In the genomic region with DNA sequence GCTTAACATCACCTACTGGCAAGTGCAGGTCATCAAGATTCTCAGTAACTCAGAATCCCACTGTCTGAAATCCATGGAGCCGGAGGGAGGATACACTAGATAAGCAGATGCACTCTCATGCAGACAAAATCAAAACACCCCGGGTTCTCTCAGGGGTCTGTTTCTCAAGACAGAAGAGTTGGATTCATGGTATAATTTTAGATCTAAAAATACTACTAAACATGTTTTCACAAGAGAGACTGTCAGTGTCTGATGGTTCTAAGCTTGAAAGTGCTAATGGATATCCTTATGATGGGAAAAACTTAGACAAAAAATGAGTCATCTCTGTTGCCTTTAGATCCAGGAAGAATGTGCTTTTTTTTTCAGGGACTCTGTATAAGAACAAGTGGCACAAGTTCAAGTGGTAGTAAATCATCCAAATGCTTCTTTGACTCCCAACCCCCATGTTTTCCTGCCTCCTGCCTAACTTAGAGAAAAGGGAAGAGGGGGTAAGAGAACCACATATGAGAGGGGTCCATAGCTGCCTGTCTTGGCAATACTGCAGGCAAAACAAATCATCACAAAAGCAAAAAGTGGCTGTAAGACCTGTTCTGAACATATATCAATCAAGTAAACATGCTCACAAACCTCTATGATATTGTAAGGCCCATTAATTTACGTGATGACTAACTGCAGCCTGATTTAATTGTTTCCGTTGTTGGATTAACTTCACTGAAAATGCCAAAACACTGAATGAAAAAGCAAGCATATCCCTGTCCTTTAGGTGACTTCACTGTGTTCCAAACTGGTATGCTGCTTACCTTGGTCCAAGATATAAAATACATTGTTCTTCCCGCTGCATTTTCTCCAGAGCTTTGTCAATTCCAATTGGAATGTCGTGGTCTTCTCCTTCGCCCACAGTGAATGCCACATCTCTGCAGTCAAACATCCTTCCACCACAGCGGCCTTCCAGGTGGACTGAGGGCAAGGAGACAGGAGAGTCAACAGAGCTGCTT, we compare ENCODE assay signal across 9 cellular contexts.
DNase-seq lines count a peak whose midpoint lies in the region; ATAC-seq, FAIRE-seq and TF ChIP-seq lines count a peak whose summit lies in the region.
"Had no signal": no experiment of that assay in that cellular context is flagged by ENCODE, and none has a peak within 500 bp of the region (broad histone marks: within the 10 kb centered on the region; RNA-seq: fewer than 3 reads in every experiment).

No MANE protein-coding gene starts in this region.

- no peak overlapping the region for H3K4me3 Mint-ChIP-seq in T-helper 17 cell
- H3K4me3 Mint-ChIP-seq in stimulated activated effector memory CD8-positive, alpha-beta T cell treated with anti-CD3 and anti-CD28 coated beads, Interleukin-12 subunit alpha, Interleukin-12 subunit beta, amount 100 ng/mL, for 72 hours = no peak overlapping the region

- H3K4me1 ChIP-seq in HepG2 (ENCODE audit: insufficient read depth, low read length) = peaks cover 15% of the 10 kb centered on the region

- WGBS in HepG2 (ENCODE audit: low lambda C conversion rate) = 92% methylated on average over 8 of the region's 8 CpGs

- H4K20me1 ChIP-seq in HepG2 (ENCODE audit: insufficient read depth, low read length) = no peaks in the 10 kb centered on the region

- CTCF ChIA-PET in HepG2 (lab: Yijun Ruan, JAX; ENCODE audit: low intra/inter-chr PET ratio, low total read pairs) = no interaction called here

- no peaks in the 10 kb centered on the region for H3K9me3 ChIP-seq in T-helper 17 cell (ENCODE audit: control insufficient read depth, low read length, poor library complexity, severe bottlenecking)
- H3K9me3 ChIP-seq in HepG2 (ENCODE audit: low read length) = no peaks in the 10 kb centered on the region

- BruUV-seq in HepG2 (replicated peaks; lab: Mats Ljungman, UMichigan) = no TSS peak

- no peak overlapping the region for H3K27ac ChIP-seq in HepG2 (ENCODE audit: extremely low read length, insufficient read depth, low read length)

- H3K4me3 ChIP-seq in fibroblast of pulmonary artery (replicated peaks; ENCODE audit: low read depth, low read length) (no peak overlapping the region), HepG2 (replicated peaks in 1 of 3; ENCODE audit: insufficient read depth in 1 of 3, low read depth in 2 of 3, low read length in 3 of 3) (no peak overlapping the region)

- no peaks in the 10 kb centered on the region for H3K9me3 Mint-ChIP-seq in stimulated activated effector memory CD8-positive, alpha-beta T cell treated with anti-CD3 and anti-CD28 coated beads, Interleukin-12 subunit alpha, Interleukin-12 subunit beta, amount 100 ng/mL, for 72 hours

- H3K9ac ChIP-seq in HepG2 (ENCODE audit: insufficient read depth, low read depth, low read length) = no peak overlapping the region

- no peak for TF ChIP-seq EP300 in HepG2 (IDR thresholded peaks at IDR 0.05; ENCODE audit: low read depth in 2 of 2, low read length in 2 of 2)
- TF ChIP-seq EP300 in HepG2 (CRISPR knock-in tag; IDR thresholded peaks at IDR 0.05; ENCODE audit: borderline replicate concordance) = no peak

- no peak for TF ChIP-seq POLR2A in HepG2 (IDR thresholded peaks at IDR 0.05; ENCODE audit: insufficient read depth in 1 of 2, low read depth in 2 of 2, low read length in 2 of 2)

- peaks cover 56% of the 10 kb centered on the region for H3K4me1 Mint-ChIP-seq in T-helper 17 cell
- H3K4me1 Mint-ChIP-seq in stimulated activated effector memory CD8-positive, alpha-beta T cell treated with anti-CD3 and anti-CD28 coated beads, Interleukin-12 subunit alpha, Interleukin-12 subunit beta, amount 100 ng/mL, for 72 hours = peaks cover 48% of the 10 kb centered on the region

- intact Hi-C loops in HepG2 (cut with micrococcal nuclease; ENCODE audit: unreplicated experiment) = no loop called here

- in situ Hi-C loops in HepG2 (cut with HindIII; ENCODE audit: extremely low pct_ligation_motif_present, low pct_unique_long_range_greater_than_20kb) = no loop called here

- POLR2A ChIA-PET in HepG2 (lab: Yijun Ruan, JAX) = no interaction called here

- peak overlapping the region; percentile 96 for H3K27ac Mint-ChIP-seq in T-helper 17 cell
- H3K27ac Mint-ChIP-seq in stimulated activated effector memory CD8-positive, alpha-beta T cell treated with anti-CD3 and anti-CD28 coated beads, Interleukin-12 subunit alpha, Interleukin-12 subunit beta, amount 100 ng/mL, for 72 hours = peak overlapping the region; percentile 56

- FAIRE-seq in HepG2 (lab: Jason Lieb, UNC) = no peak
- FAIRE-seq: TTC549 had no signal

- TF ChIP-seq CTCF in fibroblast of pulmonary artery (IDR thresholded peaks at IDR 0.05; ENCODE audit: low read length, missing control alignments) = no peak
- TF ChIP-seq CTCF in HepG2 (CRISPR knock-in tag; IDR thresholded peaks at IDR 0.05) = no peak

- no peaks in the 10 kb centered on the region for H3K79me2 ChIP-seq in HepG2 (ENCODE audit: insufficient read depth, low read length)

- no peak for TF ChIP-seq RAD21 in HepG2 (CRISPR knock-in tag; IDR thresholded peaks at IDR 0.05)

- H3K27me3 ChIP-seq in HepG2 (ENCODE audit: control insufficient read depth in 1 of 2, insufficient read depth in 2 of 2, low read length in 2 of 2) = no peaks in the 10 kb centered on the region

- no peaks in the 10 kb centered on the region for H3K27me3 Mint-ChIP-seq in T-helper 17 cell

- H2AFZ ChIP-seq in HepG2 (ENCODE audit: low read length) = no peak overlapping the region

- peaks cover 4% of the 10 kb centered on the region for H3K36me3 Mint-ChIP-seq in T-helper 17 cell (ENCODE audit: low read depth)
- peaks cover 37% of the 10 kb centered on the region for H3K36me3 Mint-ChIP-seq in stimulated activated effector memory CD8-positive, alpha-beta T cell treated with anti-CD3 and anti-CD28 coated beads, Interleukin-12 subunit alpha, Interleukin-12 subunit beta, amount 100 ng/mL, for 72 hours

- no peak for ATAC-seq in T-helper 17 cell
- ATAC-seq in stimulated activated effector memory CD8-positive, alpha-beta T cell treated with anti-CD3 and anti-CD28 coated beads, Interleukin-12 subunit alpha, Interleukin-12 subunit beta, amount 100 ng/mL, for 72 hours = no peak
- no peak for ATAC-seq in HepG2
- no peak for ATAC-seq in GM21360 (IDR thresholded peaks at IDR 0.05; ENCODE audit: unreplicated experiment)

- H3K4me2 ChIP-seq in HepG2 (ENCODE audit: low read depth, low read length) = no peak overlapping the region

- peaks cover 2 to 23% of the 10 kb centered on the region in 2 experiments; a peak in 3 of 5 replicates for H3K36me3 ChIP-seq in HepG2 (replicated peaks in 1 of 2; ENCODE audit: control insufficient read depth in 1 of 2, insufficient read depth in 2 of 2, low read length in 2 of 2)

- DNase-seq in H4 (ENCODE audit: low spot score) (peak; percentile 51), T-helper 17 cell (no peak), fibroblast of pulmonary artery (ENCODE audit: low read depth) (peak; percentile 87), HepG2 (ENCODE audit: low spot score) (no peak), NCI-H1048 (lab: John Stamatoyannopoulos, UW) (no peak), DMS79 treated with DMSO at 0.1 percent for 48 hours (lab: John Stamatoyannopoulos, UW) (no peak)
- DNase-seq in stimulated activated effector memory CD8-positive, alpha-beta T cell treated with anti-CD3 and anti-CD28 coated beads, Interleukin-12 subunit alpha, Interleukin-12 subunit beta, amount 100 ng/mL, for 72 hours (ENCODE audit: low spot score in 2 of 2) = no peak

TF ChIP-seq in HepG2, 621 proteins besides CTCF, POLR2A, EP300 and RAD21 (continues in another document):
- TF ChIP-seq, protein P1, sequence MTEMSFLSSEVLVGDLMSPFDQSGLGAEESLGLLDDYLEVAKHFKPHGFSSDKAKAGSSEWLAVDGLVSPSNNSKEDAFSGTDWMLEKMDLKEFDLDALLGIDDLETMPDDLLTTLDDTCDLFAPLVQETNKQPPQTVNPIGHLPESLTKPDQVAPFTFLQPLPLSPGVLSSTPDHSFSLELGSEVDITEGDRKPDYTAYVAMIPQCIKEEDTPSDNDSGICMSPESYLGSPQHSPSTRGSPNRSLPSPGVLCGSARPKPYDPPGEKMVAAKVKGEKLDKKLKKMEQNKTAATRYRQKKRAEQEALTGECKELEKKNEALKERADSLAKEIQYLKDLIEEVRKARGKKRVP (CRISPR knock-in tag; IDR thresholded peaks at IDR 0.05) = no peak

Comparison
In these comparisons a context has a peak if more than half of its experiments do, and no peak if none do; other contexts are left out.
1. DNase-seq: peak in H4 (single experiment) and fibroblast of pulmonary artery (single experiment); none in T-helper 17 cell (0 of 3), stimulated activated effector memory CD8-positive, alpha-beta T cell treated with anti-CD3 and anti-CD28 coated beads, Interleukin-12 subunit alpha, Interleukin-12 subunit beta, amount 100 ng/mL, for 72 hours (0 of 2), HepG2 (single experiment), NCI-H1048 (single experiment) and DMS79 treated with DMSO at 0.1 percent for 48 hours (single experiment).